Comparison of ENCODE assay signal across 29 cellular contexts in genomic region chr1:156413310-156414246, GRCh38. TPM values are rescaled to one million over a fixed set of nuclear protein-coding genes. Genes with fewer than 3 reads are reported as not detected.
A peak's percentile ranks its signal among the peaks of the same experiment; 100 is the strongest.
DNase-seq lines count a peak whose midpoint lies in the region; ATAC-seq and TF ChIP-seq lines count a peak whose summit lies in the region.
"Had no signal": no experiment of that assay in that cellular context is flagged by ENCODE, and none has a peak within 500 bp of the region (broad histone marks: within the 10 kb centered on the region; RNA-seq: fewer than 3 reads in every experiment).

No MANE protein-coding gene starts in this region.

- TF ChIP-seq CTCF in left lung (IDR thresholded peaks at IDR 0.05), result no peak
- TF ChIP-seq CTCF in foreskin keratinocyte (conservative IDR thresholded peaks at IDR 0.05), result no peak

- intact Hi-C loops in head of caudate nucleus (cut with DNase I) (no loop called here), left lung (cut with DNase I) (no loop called here)

- H3K9me3 ChIP-seq in left lung, result no peaks in the 10 kb centered on the region
- H3K9me3 ChIP-seq: gastroesophageal sphincter, vagina had no signal

- H3K27ac ChIP-seq in angular gyrus (ENCODE audit: low read depth, low read length) (peak overlapping the region; percentile 100), left lung (no peak overlapping the region), foreskin keratinocyte (no peak overlapping the region)
- H3K27ac ChIP-seq: C4-2B, gastroesophageal sphincter, KMS-11, vagina had no signal

- DNase-seq in H7 (peak; percentile 55), head of caudate nucleus (peak; percentile 80 to 97 (median 90)), pons (ENCODE audit: low spot score) (peak; percentile 99), ureter (ENCODE audit: low spot score) (no peak), left lung (no peak), foreskin keratinocyte (no peak)
- no peak for DNase-seq in effector CD8-positive, alpha-beta T cell (lab: John Stamatoyannopoulos, UW)
- DNase-seq: activated naive CD8-positive, alpha-beta T cell treated with anti-CD3 and anti-CD28 coated beads for 36 hours; effector memory CD4-positive, alpha-beta T cell; EL; mammary epithelial cell; NCI-H1436 treated with DMSO at 0.1 percent for 48 hours; NCI-H69; stimulated activated CD4-positive, alpha-beta T cell treated with anti-CD3 and anti-CD28 coated beads, Interleukin-2, amount 100 ng/mL, for 24 hours; T-helper 1 cell had no signal

- H3K36me3 ChIP-seq in H7 (replicated peaks; ENCODE audit: control insufficient read depth, insufficient read depth, low read length) (no peaks in the 10 kb centered on the region), left lung (no peaks in the 10 kb centered on the region)
- H3K36me3 ChIP-seq: gastroesophageal sphincter, vagina had no signal

- H3K4me3 ChIP-seq in H7 (ENCODE audit: insufficient read depth, low read depth, low read length) (no peak overlapping the region), left lung (no peak overlapping the region)
- H3K4me3 ChIP-seq: gastroesophageal sphincter, smooth muscle cell, vagina had no signal

- ATAC-seq in left lung, result no peak
- no peak for ATAC-seq in foreskin keratinocyte
- ATAC-seq: activated CD4-positive, CD25-positive, alpha-beta regulatory T cell treated with anti-CD3 and anti-CD28 coated beads, Interleukin-2, amount 50 U/mL, for 24 hours; esophagus mucosa; gastroesophageal sphincter had no signal

- no peaks in the 10 kb centered on the region for H3K4me1 ChIP-seq in left lung
- no peaks in the 10 kb centered on the region for H3K4me1 ChIP-seq in foreskin keratinocyte
- H3K4me1 ChIP-seq: gastroesophageal sphincter, vagina had no signal

- peaks cover 3% of the 10 kb centered on the region for H3K27me3 ChIP-seq in H7 (ENCODE audit: control insufficient read depth, insufficient read depth, low read length)
- H3K27me3 ChIP-seq in left lung, result peaks cover 25 to 98% of the 10 kb centered on the region in 2 donors
- peaks cover 72% of the 10 kb centered on the region for H3K27me3 ChIP-seq in foreskin keratinocyte
- H3K27me3 ChIP-seq: vagina had no signal

RNA-seq across cellular contexts. Expression of gene RHBG, which starts 44.6 kb away (rescaled TPM):
- total RNA-seq in H7 (2014; rRNA removed; shearing (Covaris generic)), result 0.69 and 1.3 TPM in 2 replicates
- total RNA-seq in ureter, result 2.8 TPM
- total RNA-seq in left lung, result not detected
- total RNA-seq in foreskin keratinocyte, result 0.11 TPM in 1 of 2 replicates, not detected in the other
- not detected in 2 replicates for polyA plus RNA-seq in foreskin keratinocyte
- total RNA-seq: activated CD4-positive, alpha-beta memory T cell treated with anti-CD3 and anti-CD28 coated beads, Interleukin-2, amount 10 ng/mL, durations not matched to agents 7 days and 5 days; activated naive CD8-positive, alpha-beta T cell treated with anti-CD3 and anti-CD28 coated beads for 36 hours; activated T-helper 2 cell treated with anti-CD3 and anti-CD28 coated beads, Interferon-gamma antibody, Interleukin-2, Interleukin-4, amounts not matched to agents 10 μg/mL and 5 μg/mL and 100 μg/mL, durations not matched to agents 14 hours and 24 hours and 36 hours; gastroesophageal sphincter; mammary epithelial cell; myocyte; RPMI7951; SK-MEL-5; smooth muscle cell; subcutaneous adipose tissue; vagina had no signal
- polyA plus RNA-seq: mammary epithelial cell, smooth muscle cell had no signal

Comparison
In these comparisons a context has a peak if more than half of its experiments do, and no peak if none do; other contexts are left out.
1. DNase-seq: peak in H7 (single experiment), head of caudate nucleus (42 of 42) and pons (single experiment); none in ureter (single experiment), left lung (0 of 2), effector CD8-positive, alpha-beta T cell (single experiment) and foreskin keratinocyte (0 of 2).